In the genomic region with DNA sequence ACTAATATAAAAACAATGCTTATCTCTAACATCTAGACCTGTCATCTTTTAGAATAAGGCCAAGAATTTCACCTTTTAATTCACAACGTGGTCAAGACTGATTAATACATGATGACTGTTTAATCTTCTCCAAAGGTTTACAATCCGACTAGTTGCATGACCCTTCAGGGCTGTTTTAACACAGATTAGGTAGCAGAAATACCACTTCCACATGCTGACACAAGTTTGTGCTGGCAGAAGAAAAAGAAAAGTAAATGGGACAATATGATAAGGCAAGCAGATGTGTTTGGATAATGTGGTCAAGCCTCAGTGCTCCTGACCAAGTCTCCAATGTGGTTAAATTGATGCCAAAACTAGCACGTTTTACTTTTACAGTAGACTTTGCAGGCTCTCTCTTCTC, we compare ENCODE assay signal across 17 cellular contexts. TPM values are rescaled to one million over a fixed set of nuclear protein-coding genes. Genes with fewer than 3 reads are reported as not detected.
A peak's percentile ranks its signal among the peaks of the same experiment; 100 is the strongest.
DNase-seq lines count a peak whose midpoint lies in the region; ATAC-seq and TF ChIP-seq lines count a peak whose summit lies in the region.
"Had no signal": no experiment of that assay in that cellular context is flagged by ENCODE, and none has a peak within 500 bp of the region (broad histone marks: within the 10 kb centered on the region; RNA-seq: fewer than 3 reads in every experiment).

No MANE protein-coding gene starts in this region.

- no peaks in the 10 kb centered on the region for H3K27me3 Mint-ChIP-seq in activated T-cell treated with anti-CD3 and anti-CD28 coated beads, Interleukin-2, amount 50 U/mL, for 24 hours
- H3K27me3 Mint-ChIP-seq: dendritic cell treated with granulocyte-macrophage colony-stimulating factor and Interleukin-4, amounts not matched to agents 40 ng/mL and 50 ng/mL, for 4 days had no signal

- DNase-seq in mammary epithelial cell, result peak; percentile 79
- DNase-seq in breast epithelium (ENCODE audit: low spot score in 2 of 2), result no peak
- DNase-seq in adrenal gland, result no peak
- DNase-seq in foreskin keratinocyte, result peak; percentile 61 to 83
- DNase-seq in activated T-cell treated with anti-CD3 and anti-CD28 coated beads, Interleukin-2, amount 50 U/mL, for 24 hours, result no peak
- no peak for DNase-seq in activated T-cell treated with anti-CD3 and anti-CD28 coated beads, Interleukin-2, amount 50 U/mL, for 48 hours
- DNase-seq in NCI-H226, result no peak
- DNase-seq in dedifferentiated amniotic fluid mesenchymal stem cell (ENCODE audit: extremely low spot score), result no peak
- DNase-seq: activated T-cell treated with anti-CD3 and anti-CD28 coated beads for 4 hours, esophagus squamous epithelium, left ventricle myocardium inferior, NCI-H2029 treated with DMSO at 0.1 percent for 48 hours, Right ventricle myocardium superior had no signal

- no peaks in the 10 kb centered on the region for H3K79me2 ChIP-seq in mammary epithelial cell (ENCODE audit: insufficient read depth, low read length)

- CTCF ChIA-PET in mammary epithelial cell (lab: Charles Lee; ENCODE audit: low non-redundant PET), result no interaction called here

- H4K20me1 ChIP-seq in mammary epithelial cell (ENCODE audit: insufficient read depth, low read length), result no peaks in the 10 kb centered on the region

- H3K4me3 ChIP-seq in mammary epithelial cell (replicated peaks in 1 of 3; ENCODE audit: insufficient read depth in 1 of 3, low read depth in 2 of 3, low read length in 3 of 3) (no peak overlapping the region), breast epithelium (no peak overlapping the region), adrenal gland (no peak overlapping the region)
- H3K4me3 ChIP-seq: A549, esophagus squamous epithelium, left ventricle myocardium inferior, prostate gland had no signal

- no peaks in the 10 kb centered on the region for H3K36me3 ChIP-seq in mammary epithelial cell (ENCODE audit: insufficient read depth, low read length)
- no peaks in the 10 kb centered on the region for H3K36me3 ChIP-seq in breast epithelium
- no peaks in the 10 kb centered on the region for H3K36me3 ChIP-seq in adrenal gland (replicated peaks in 1 of 2)
- H3K36me3 ChIP-seq: esophagus squamous epithelium, prostate gland had no signal

- peak; percentile 47 for ATAC-seq in foreskin keratinocyte
- ATAC-seq: A549 had no signal

- no TSS peak for BruUV-seq in mammary epithelial cell (replicated peaks; lab: Mats Ljungman, UMichigan)

- H3K4me2 ChIP-seq in mammary epithelial cell (ENCODE audit: insufficient read depth, low read depth, low read length), result no peak overlapping the region
- H3K4me2 ChIP-seq: A549 had no signal

- no peak overlapping the region for H3K9ac ChIP-seq in mammary epithelial cell (ENCODE audit: insufficient read depth, low read length)

- H3K27me3 ChIP-seq in mammary epithelial cell (ENCODE audit: insufficient read depth, low read length) (no peaks in the 10 kb centered on the region), breast epithelium (no peaks in the 10 kb centered on the region), adrenal gland (no peaks in the 10 kb centered on the region), foreskin keratinocyte (no peaks in the 10 kb centered on the region)
- H3K27me3 ChIP-seq: esophagus squamous epithelium had no signal

- no peaks in the 10 kb centered on the region for H3K4me1 Mint-ChIP-seq in activated T-cell treated with anti-CD3 and anti-CD28 coated beads, Interleukin-2, amount 50 U/mL, for 24 hours (ENCODE audit: low read depth)

- intact Hi-C loops in mammary epithelial cell (cut with micrococcal nuclease) (no loop called here), breast epithelium (cut with DNase I; ENCODE audit: low total_unique reads) (no loop called here), adrenal gland (cut with DNase I) (no loop called here)

- H3K27ac ChIP-seq in mammary epithelial cell (ENCODE audit: insufficient read depth, low read depth, low read length) (no peak overlapping the region), breast epithelium (no peak overlapping the region), adrenal gland (peak overlapping the region; percentile 5 to 96 (median 79)), foreskin keratinocyte (no peak overlapping the region)
- H3K27ac ChIP-seq: A549, esophagus squamous epithelium, left ventricle myocardium inferior, prostate gland had no signal

- H3K9me3 ChIP-seq in mammary epithelial cell (replicated peaks; ENCODE audit: insufficient read depth, low read length) (peaks cover 19% of the 10 kb centered on the region), breast epithelium (peaks cover 15 to 18% of the 10 kb centered on the region in 2 donors), adrenal gland (replicated peaks in 1 of 3) (no peaks in the 10 kb centered on the region)
- H3K9me3 ChIP-seq: prostate gland had no signal

- no peak overlapping the region for H3K27ac Mint-ChIP-seq in activated T-cell treated with anti-CD3 and anti-CD28 coated beads, Interleukin-2, amount 50 U/mL, for 24 hours
- H3K27ac Mint-ChIP-seq: dendritic cell treated with granulocyte-macrophage colony-stimulating factor and Interleukin-4, amounts not matched to agents 40 ng/mL and 50 ng/mL, for 4 days; T-helper 1 cell treated with Interleukin-12 subunit alpha and Interleukin-12 subunit beta and Interleukin-4 antibody, amounts not matched to agents 30 μg/mL and 1 μg/mL, for 36 hours had no signal

- TF ChIP-seq CTCF in mammary epithelial cell (conservative IDR thresholded peaks at IDR 0.05 in 1 of 2, IDR thresholded peaks at IDR 0.05 in 1 of 2; ENCODE audit: extremely low read depth in 1 of 2, insufficient read depth in 1 of 2, low read depth in 1 of 2, low read length in 2 of 2) (no peak), breast epithelium (IDR thresholded peaks at IDR 0.05) (no peak), adrenal gland (IDR thresholded peaks at IDR 0.05) (no peak), foreskin keratinocyte (conservative IDR thresholded peaks at IDR 0.05) (no peak)

- no peak overlapping the region for H3K4me3 Mint-ChIP-seq in activated T-cell treated with anti-CD3 and anti-CD28 coated beads, Interleukin-2, amount 50 U/mL, for 24 hours
- H3K4me3 Mint-ChIP-seq: dendritic cell treated with granulocyte-macrophage colony-stimulating factor and Interleukin-4, amounts not matched to agents 40 ng/mL and 50 ng/mL, for 4 days; T-helper 1 cell treated with Interleukin-12 subunit alpha and Interleukin-12 subunit beta and Interleukin-4 antibody, amounts not matched to agents 30 μg/mL and 1 μg/mL, for 36 hours had no signal

- H3K4me1 ChIP-seq in mammary epithelial cell (ENCODE audit: insufficient read depth, low read length) (no peaks in the 10 kb centered on the region), breast epithelium (no peaks in the 10 kb centered on the region), adrenal gland (replicated peaks in 1 of 2) (peaks cover 18 to 52% of the 10 kb centered on the region in 2 donors), foreskin keratinocyte (peaks cover 6% of the 10 kb centered on the region)
- H3K4me1 ChIP-seq: A549, esophagus squamous epithelium, prostate gland had no signal

- dilution Hi-C loops in mammary epithelial cell (cut with HindIII; ENCODE audit: low sequenced_read_pairs), result no loop called here

- TF ChIP-seq POLR2A in breast epithelium (IDR thresholded peaks at IDR 0.05), result no peak
- TF ChIP-seq POLR2A in adrenal gland (IDR thresholded peaks at IDR 0.05), result no peak

- no peaks in the 10 kb centered on the region for H3K36me3 Mint-ChIP-seq in activated T-cell treated with anti-CD3 and anti-CD28 coated beads, Interleukin-2, amount 50 U/mL, for 24 hours (ENCODE audit: low read depth)

- in situ Hi-C loops in mammary epithelial cell (cut with MboI; ENCODE audit: low sequenced_read_pairs in 2 of 2), result no loop called here

- peaks cover 17% of the 10 kb centered on the region for H3K9me3 Mint-ChIP-seq in activated T-cell treated with anti-CD3 and anti-CD28 coated beads, Interleukin-2, amount 50 U/mL, for 24 hours

- WGBS in mammary epithelial cell (ENCODE audit: low coverage, missing lambda C conversion rate), result 0% methylated on average over 3 of the region's 3 CpGs
- 18 to 29% (median 23%) methylated on average over 3 of the region's 3 CpGs for WGBS in adrenal gland, 4 donors

- H2AFZ ChIP-seq in mammary epithelial cell (ENCODE audit: low read depth, low read length), result no peak overlapping the region

RNA-seq across cellular contexts. Expression of gene SEMA6A, which starts 31.1 kb away (rescaled TPM):
- total RNA-seq in mammary epithelial cell (1 to 10 TPM; 1.2 to 7.7 TPM), breast epithelium (10 to 100 TPM; 33.9 to 40.3 (median 35.6) TPM), adrenal gland (100 to 1,000 TPM; 108 to 182 (median 141) TPM), foreskin keratinocyte (0.34 and 0.49 TPM in 2 replicates)
- polyA plus RNA-seq in mammary epithelial cell (0.53 TPM), adrenal gland (100 to 1,000 TPM in 1 of 3 donors, 10 to 100 TPM in 2; 55.1 to 112 (median 91.2) TPM), foreskin keratinocyte (0.10 and 0.20 TPM in 2 replicates)
- 36.2 TPM for polyA minus RNA-seq in mammary epithelial cell

Comparison
In these comparisons a context has a peak if more than half of its experiments do, and no peak if none do; other contexts are left out.
1. DNase-seq: peak in mammary epithelial cell (single experiment) and foreskin keratinocyte (2 of 2); none in breast epithelium (0 of 2), adrenal gland (0 of 7), activated T-cell treated with anti-CD3 and anti-CD28 coated beads, Interleukin-2, amount 50 U/mL, for 24 hours (single experiment), activated T-cell treated with anti-CD3 and anti-CD28 coated beads, Interleukin-2, amount 50 U/mL, for 48 hours (0 of 2), NCI-H226 (single experiment) and dedifferentiated amniotic fluid mesenchymal stem cell (single experiment).
2. RNA of gene SEMA6A, which starts 31.1 kb away (total RNA-seq): 108 to 182 TPM in adrenal gland and 33.9 to 40.3 TPM in breast epithelium; 1.2 to 7.7 TPM in mammary epithelial cell and 0.34 to 0.49 TPM in foreskin keratinocyte; every median in the first group is over 4 times any median in the second.
3. H3K27ac ChIP-seq: peak in adrenal gland (5 of 5); none in mammary epithelial cell (single experiment), breast epithelium (0 of 2) and foreskin keratinocyte (single experiment).